Comparison of ENCODE assay signal across 10 cellular contexts in the genomic region with DNA sequence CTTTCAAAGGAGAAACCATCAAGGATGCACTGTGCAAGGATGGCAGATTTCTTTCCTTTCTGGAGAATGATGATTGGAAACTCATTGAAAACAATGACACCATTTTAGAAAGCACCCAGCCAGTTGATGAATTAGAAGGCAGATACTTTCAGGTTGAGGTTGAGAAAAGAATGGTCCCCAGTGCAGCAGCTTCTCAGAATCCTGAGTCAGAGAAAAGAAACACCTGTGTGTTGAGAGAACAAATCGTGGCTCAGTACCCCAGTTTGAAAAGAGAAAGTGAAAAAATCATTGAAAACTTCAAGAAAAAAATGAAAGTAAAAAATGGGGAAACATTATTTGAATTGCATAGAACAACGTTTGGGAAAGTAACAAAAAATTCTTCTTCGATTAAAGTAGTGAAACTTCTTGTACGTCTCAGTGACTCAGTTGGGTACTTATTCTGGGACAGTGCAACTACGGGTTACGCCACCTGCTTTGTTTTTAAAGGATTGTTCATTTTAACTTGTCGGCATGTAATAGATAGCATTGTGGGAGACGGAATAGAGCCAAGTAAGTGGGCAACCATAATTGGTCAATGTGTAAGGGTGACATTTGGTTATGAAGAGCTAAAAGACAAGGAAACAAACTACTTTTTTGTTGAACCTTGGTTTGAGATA. TPM values are rescaled to one million over a fixed set of nuclear protein-coding genes. Genes with fewer than 3 reads are reported as not detected.
DNase-seq lines count a peak whose midpoint lies in the region; ATAC-seq and TF ChIP-seq lines count a peak whose summit lies in the region.
"Had no signal": no experiment of that assay in that cellular context is flagged by ENCODE, and none has a peak within 500 bp of the region (broad histone marks: within the 10 kb centered on the region; RNA-seq: fewer than 3 reads in every experiment).

No MANE protein-coding gene starts in this region.

- DNase-seq in CD8-positive, alpha-beta T cell: no peak
- DNase-seq in foreskin fibroblast (no peak), NCI-H1105 (lab: John Stamatoyannopoulos, UW) (no peak), foreskin melanocyte (no peak), NCI-H69 (lab: John Stamatoyannopoulos, UW) (no peak)
- DNase-seq: NCI-H510A, right lobe of liver had no signal

- peaks cover 20% of the 10 kb centered on the region for H3K36me3 ChIP-seq in CD8-positive, alpha-beta T cell (ENCODE audit: insufficient read depth, low read length)
- H3K36me3 ChIP-seq in OCI-LY3 (replicated peaks; ENCODE audit: low read depth, low read length): peaks cover 60% of the 10 kb centered on the region

- H4K20me1 ChIP-seq in OCI-LY3 (ENCODE audit: insufficient read depth, low read length): no peaks in the 10 kb centered on the region

- no peaks in the 10 kb centered on the region for H3K27me3 Mint-ChIP-seq in CD8-positive, alpha-beta T cell (ENCODE audit: low read depth)

- peak overlapping the region; percentile 3; the same call in 1 of the 2 replicates for H3K9ac ChIP-seq in OCI-LY3 (ENCODE audit: low read length)

- no peaks in the 10 kb centered on the region for H3K27me3 ChIP-seq in CD8-positive, alpha-beta T cell (ENCODE audit: insufficient read depth, low read length)
- no peaks in the 10 kb centered on the region for H3K27me3 ChIP-seq in OCI-LY3 (ENCODE audit: low read depth, low read length)
- H3K27me3 ChIP-seq: right lobe of liver had no signal

- H3K4me2 ChIP-seq in OCI-LY3 (ENCODE audit: low read length): peak overlapping the region; percentile 56

- ATAC-seq in CD8-positive, alpha-beta T cell: no peak
- ATAC-seq in GM18907 (IDR thresholded peaks at IDR 0.05; ENCODE audit: unreplicated experiment) (peak; percentile 76), HG02798 (IDR thresholded peaks at IDR 0.05; ENCODE audit: poor library complexity, unreplicated experiment) (peak; percentile 91)
- ATAC-seq: right lobe of liver had no signal

- CTCF ChIA-PET in CD8-positive, alpha-beta T cell (lab: Charles Lee): interaction anchor here (0.7 to 2.2 kb wide), 4 partner anchors 16 to 370 kb away, joined by 3 to 12 read pairs (median 4); a partner anchor contains a TSS

- H3K79me2 ChIP-seq in OCI-LY3 (ENCODE audit: low read length): peaks cover 7% of the 10 kb centered on the region

- H3K4me3 ChIP-seq in CD8-positive, alpha-beta T cell (ENCODE audit: low read depth, low read length): no peak overlapping the region
- H3K4me3 ChIP-seq in OCI-LY3 (ENCODE audit: low read length): peak overlapping the region; percentile 38
- H3K4me3 ChIP-seq in foreskin fibroblast (ENCODE audit: low read depth in 1 of 2, low read length in 2 of 2): no peak overlapping the region
- H3K4me3 ChIP-seq: right lobe of liver had no signal

- H3K4me3 Mint-ChIP-seq in CD8-positive, alpha-beta T cell: peak overlapping the region; percentile 16

- H2AFZ ChIP-seq in OCI-LY3 (ENCODE audit: low read depth, low read length): no peak overlapping the region

- no peaks in the 10 kb centered on the region for H3K4me1 ChIP-seq in CD8-positive, alpha-beta T cell (ENCODE audit: insufficient read depth, low read length)
- H3K4me1 ChIP-seq in OCI-LY3 (ENCODE audit: low read length): peaks cover 22% of the 10 kb centered on the region
- H3K4me1 ChIP-seq: right lobe of liver had no signal

- intact Hi-C loops in CD8-positive, alpha-beta T cell (cut with DNase I, micrococcal nuclease): loop anchor here in 1 of 2 experiments (10.0 kb wide), 1 partner anchor 1358 kb away; no protein-coding TSS in a partner anchor

- no peak overlapping the region for H3K27ac ChIP-seq in CD8-positive, alpha-beta T cell (ENCODE audit: low read depth, low read length)
- peak overlapping the region; percentile 61 for H3K27ac ChIP-seq in OCI-LY3 (ENCODE audit: low read length)
- H3K27ac ChIP-seq: right lobe of liver had no signal

- no peak for TF ChIP-seq CTCF in CD8-positive, alpha-beta T cell (IDR thresholded peaks at IDR 0.05)
- TF ChIP-seq CTCF in OCI-LY3 (IDR thresholded peaks at IDR 0.05; ENCODE audit: low read depth, low read length): no peak
- TF ChIP-seq CTCF in foreskin fibroblast (IDR thresholded peaks at IDR 0.05; ENCODE audit: low read depth, low read length): no peak

- H3K9me3 ChIP-seq in CD8-positive, alpha-beta T cell (ENCODE audit: low read length): no peaks in the 10 kb centered on the region
- H3K9me3 ChIP-seq in OCI-LY3 (ENCODE audit: insufficient read depth, low read length): no peaks in the 10 kb centered on the region
- H3K9me3 ChIP-seq: right lobe of liver had no signal

- H3K36me3 Mint-ChIP-seq in CD8-positive, alpha-beta T cell: peaks cover 50% of the 10 kb centered on the region

- H3K9me3 Mint-ChIP-seq in CD8-positive, alpha-beta T cell: no peaks in the 10 kb centered on the region

- H3K4me1 Mint-ChIP-seq in CD8-positive, alpha-beta T cell (ENCODE audit: low read depth): peaks cover 15% of the 10 kb centered on the region

- H3K27ac Mint-ChIP-seq in CD8-positive, alpha-beta T cell: peak overlapping the region; percentile 20

- POLR2A ChIA-PET in CD8-positive, alpha-beta T cell (lab: Charles Lee): interaction anchor here (2.0 kb wide), 1 partner anchor 10 kb away, joined by 5 read pairs; a partner anchor contains a TSS

RNA-seq across cellular contexts. Expression of a gene that starts 9.8 kb away (rescaled TPM):
- 10 to 100 TPM; 23.3 to 33.4 TPM for total RNA-seq in CD8-positive, alpha-beta T cell

RNA-seq across cellular contexts. Expression of a gene that starts 19.5 kb away (rescaled TPM):
- total RNA-seq in CD8-positive, alpha-beta T cell: under 1 TPM; 0.68 to 0.97 TPM

RNA-seq across cellular contexts. Expression of a gene that starts 45.4 kb away (rescaled TPM):
- total RNA-seq in CD8-positive, alpha-beta T cell: under 1 TPM; 0.22 to 0.57 TPM
